In genomic region chr14:55094630-55095157, GRCh38 we compare ENCODE assay signal across 18 cellular contexts. TPM values are rescaled to one million over a fixed set of nuclear protein-coding genes. Genes with fewer than 3 reads are reported as not detected.
DNase-seq lines count a peak whose midpoint lies in the region; ATAC-seq and TF ChIP-seq lines count a peak whose summit lies in the region.
"Had no signal": no experiment of that assay in that cellular context is flagged by ENCODE, and none has a peak within 500 bp of the region (broad histone marks: within the 10 kb centered on the region; RNA-seq: fewer than 3 reads in every experiment).

No MANE protein-coding gene starts in this region.

- H3K27me3 Mint-ChIP-seq in activated naive CD4-positive, alpha-beta T cell treated with anti-CD3 and anti-CD28 coated beads for 36 hours (ENCODE audit: low read depth): no peaks in the 10 kb centered on the region
- H3K27me3 Mint-ChIP-seq: CD4-positive, alpha-beta T cell; dendritic cell treated with granulocyte-macrophage colony-stimulating factor and Interleukin-4, amounts not matched to agents 40 ng/mL and 50 ng/mL, for 4 days; stimulated activated naive B cell treated with anti-CD40 and anti-IgM and Interleukin-4, amounts not matched to agents 10 μg/mL and 1 μg/mL and 100 μg/mL, for 72 hours had no signal

- H3K4me1 Mint-ChIP-seq in activated naive CD4-positive, alpha-beta T cell treated with anti-CD3 and anti-CD28 coated beads for 36 hours (ENCODE audit: low read depth): peaks cover 17% of the 10 kb centered on the region
- H3K4me1 Mint-ChIP-seq: neural crest cell had no signal

- DNase-seq in DMS53 (lab: John Stamatoyannopoulos, UW) (peak; percentile 33), DMS53 treated with DMSO at 0.1 percent for 48 hours (lab: John Stamatoyannopoulos, UW; ENCODE audit: unreplicated experiment) (no peak), NCI-H2227 treated with DMSO at 0.1 percent for 48 hours (lab: John Stamatoyannopoulos, UW) (peak; percentile 29), astrocyte of the spinal cord (ENCODE audit: low read depth, low spot score) (peak; percentile 55), trophoblast cell (peak; percentile 20 to 79), dedifferentiated amniotic fluid mesenchymal stem cell (ENCODE audit: extremely low spot score) (no peak)
- DNase-seq in activated naive CD4-positive, alpha-beta T cell treated with anti-CD3 and anti-CD28 coated beads for 36 hours: no peak
- DNase-seq: activated CD4-positive, alpha-beta T cell treated with anti-CD3 and anti-CD28 coated beads, Interleukin-2, amount 50 U/mL, for 1 hour; CD4-positive, alpha-beta T cell; GF-D8; NCI-H524 treated with DMSO at 0.1 percent for 48 hours; stimulated activated naive B cell treated with anti-CD40 and anti-IgM and Interleukin-4, amounts not matched to agents 10 μg/mL and 1 μg/mL and 100 μg/mL, for 72 hours; T-helper 9 cell had no signal

- H3K14ac ChIP-seq in trophoblast cell (ENCODE audit: low read length): no peak overlapping the region

- intact Hi-C loops in activated naive CD4-positive, alpha-beta T cell treated with anti-CD3 and anti-CD28 coated beads for 36 hours (cut with micrococcal nuclease): loop anchor here (5.0 kb wide), 2 partner anchors 243 to 488 kb away; partner anchors contain the start of gene KTN1

- in situ Hi-C loops in astrocyte of the spinal cord (cut with HindIII; ENCODE audit: low sequenced_read_pairs): no loop called here

- no peaks in the 10 kb centered on the region for H3K36me3 ChIP-seq in trophoblast cell (ENCODE audit: control insufficient read depth in 1 of 2, insufficient read depth in 2 of 2, low read length in 2 of 2)

- no peaks in the 10 kb centered on the region for H3K36me3 Mint-ChIP-seq in activated naive CD4-positive, alpha-beta T cell treated with anti-CD3 and anti-CD28 coated beads for 36 hours (ENCODE audit: low read depth)

- no peak overlapping the region for H3K4me3 Mint-ChIP-seq in activated naive CD4-positive, alpha-beta T cell treated with anti-CD3 and anti-CD28 coated beads for 36 hours
- H3K4me3 Mint-ChIP-seq: CD4-positive, alpha-beta T cell; dendritic cell treated with granulocyte-macrophage colony-stimulating factor and Interleukin-4, amounts not matched to agents 40 ng/mL and 50 ng/mL, for 4 days; neural crest cell; stimulated activated naive B cell treated with anti-CD40 and anti-IgM and Interleukin-4, amounts not matched to agents 10 μg/mL and 1 μg/mL and 100 μg/mL, for 72 hours had no signal

- H3K79me1 ChIP-seq in trophoblast cell (ENCODE audit: low read length): peaks cover 5% of the 10 kb centered on the region

- H2BK120ac ChIP-seq in trophoblast cell (ENCODE audit: insufficient read depth, low read length, poor library complexity): no peak overlapping the region

- no peak overlapping the region for H4K12ac ChIP-seq in trophoblast cell (ENCODE audit: low read depth, low read length)

- H4K8ac ChIP-seq in trophoblast cell (ENCODE audit: low read depth, low read length): no peak overlapping the region

- WGBS in trophoblast cell (ENCODE audit: extremely low coverage, insufficient coverage, insufficient read length): no CpG with 5 or more reads among the region's 7 CpGs

- H3K27ac Mint-ChIP-seq in activated naive CD4-positive, alpha-beta T cell treated with anti-CD3 and anti-CD28 coated beads for 36 hours: no peak overlapping the region
- H3K27ac Mint-ChIP-seq: CD4-positive, alpha-beta T cell; dendritic cell treated with granulocyte-macrophage colony-stimulating factor and Interleukin-4, amounts not matched to agents 40 ng/mL and 50 ng/mL, for 4 days; stimulated activated naive B cell treated with anti-CD40 and anti-IgM and Interleukin-4, amounts not matched to agents 10 μg/mL and 1 μg/mL and 100 μg/mL, for 72 hours had no signal

- ATAC-seq in GM21367 (IDR thresholded peaks at IDR 0.05; ENCODE audit: unreplicated experiment): no peak
- ATAC-seq: stimulated activated naive B cell treated with anti-CD40 and anti-IgM and Interleukin-4, amounts not matched to agents 10 μg/mL and 1 μg/mL and 100 μg/mL, for 72 hours had no signal

- H3K9me3 ChIP-seq in trophoblast cell (ENCODE audit: insufficient read depth, low read depth, low read length): no peaks in the 10 kb centered on the region

- no peak overlapping the region for H2BK5ac ChIP-seq in trophoblast cell (ENCODE audit: low read depth, low read length, poor library complexity)

- H3K79me2 ChIP-seq in trophoblast cell (ENCODE audit: control insufficient read depth, insufficient read depth, low read length, poor library complexity): no peaks in the 10 kb centered on the region

- peak overlapping the region; percentile 23 for H4K91ac ChIP-seq in trophoblast cell (ENCODE audit: low read depth, low read length)

- peaks cover 7 to 18% of the 10 kb centered on the region in 2 experiments for H3K4me1 ChIP-seq in trophoblast cell (ENCODE audit: control insufficient read depth in 1 of 2, insufficient read depth in 2 of 2, low read length in 2 of 2)

- H3K27ac ChIP-seq in trophoblast cell (ENCODE audit: low read depth, low read length): peak overlapping the region; percentile 2
- H3K27ac ChIP-seq: 22Rv1 had no signal

- CTCF ChIA-PET in activated naive CD4-positive, alpha-beta T cell treated with anti-CD3 and anti-CD28 coated beads for 36 hours (lab: Charles Lee): interaction anchor here (0.6 kb wide), 1 partner anchor 26 kb away, joined by 3 read pairs; no protein-coding TSS in a partner anchor

- no peak overlapping the region for H3K9ac ChIP-seq in trophoblast cell (ENCODE audit: low read length)

- no peak overlapping the region for H3K4me2 ChIP-seq in trophoblast cell (ENCODE audit: low read length)

- no peaks in the 10 kb centered on the region for H3K27me3 ChIP-seq in trophoblast cell (ENCODE audit: insufficient read depth, low read length)

- no peaks in the 10 kb centered on the region for H3K9me3 Mint-ChIP-seq in activated naive CD4-positive, alpha-beta T cell treated with anti-CD3 and anti-CD28 coated beads for 36 hours
- H3K9me3 Mint-ChIP-seq: CD4-positive, alpha-beta T cell; dendritic cell treated with granulocyte-macrophage colony-stimulating factor and Interleukin-4, amounts not matched to agents 40 ng/mL and 50 ng/mL, for 4 days; neural crest cell had no signal

- H3K23ac ChIP-seq in trophoblast cell (ENCODE audit: low read length): no peak overlapping the region

- H3K4ac ChIP-seq in trophoblast cell (ENCODE audit: low read depth, low read length): no peak overlapping the region

- H2AK5ac ChIP-seq in trophoblast cell (ENCODE audit: low read length): no peak overlapping the region

- H3K4me3 ChIP-seq in astrocyte of the spinal cord (ENCODE audit: low read depth, low read length): no peak overlapping the region
- no peak overlapping the region for H3K4me3 ChIP-seq in trophoblast cell (ENCODE audit: low read depth, low read length)
- H3K4me3 ChIP-seq: lung had no signal

- no peak overlapping the region for H3K18ac ChIP-seq in trophoblast cell (ENCODE audit: low read length)

- TF ChIP-seq CTCF in astrocyte of the spinal cord (IDR thresholded peaks at IDR 0.05; ENCODE audit: low read depth, low read length): no peak

- peak overlapping the region; percentile 6 for H2BK12ac ChIP-seq in trophoblast cell (ENCODE audit: low read length)

- H2AFZ ChIP-seq in trophoblast cell (ENCODE audit: insufficient read depth, low read length, poor library complexity): no peak overlapping the region

RNA-seq across cellular contexts. Expression of gene LGALS3, which starts 34.4 kb away (rescaled TPM):
- polyA plus RNA-seq in trophoblast cell (2013): 107 and 114 TPM in 2 replicates
- total RNA-seq in activated naive CD4-positive, alpha-beta T cell treated with anti-CD3 and anti-CD28 coated beads for 36 hours: 1 to 10 TPM; 1.1 to 1.3 TPM

RNA-seq across cellular contexts. Expression of gene MAPK1IP1L, which starts 43.2 kb away (rescaled TPM):
- 125 and 127 TPM in 2 replicates for polyA plus RNA-seq in trophoblast cell (2013)
- total RNA-seq in activated naive CD4-positive, alpha-beta T cell treated with anti-CD3 and anti-CD28 coated beads for 36 hours: 10 to 100 TPM; 78.2 to 83.4 TPM

Comparison
In these comparisons a context has a peak if more than half of its experiments do, and no peak if none do; other contexts are left out.
1. DNase-seq: peak in DMS53 (single experiment), NCI-H2227 treated with DMSO at 0.1 percent for 48 hours (single experiment), astrocyte of the spinal cord (single experiment) and trophoblast cell (2 of 2); none in DMS53 treated with DMSO at 0.1 percent for 48 hours (single experiment), dedifferentiated amniotic fluid mesenchymal stem cell (single experiment) and activated naive CD4-positive, alpha-beta T cell treated with anti-CD3 and anti-CD28 coated beads for 36 hours (single experiment).